Comparison of ENCODE assay signal across 8 cellular contexts in genomic region chr19:16111160-16111908, GRCh38. TPM values are rescaled to one million over a fixed set of nuclear protein-coding genes. Genes with fewer than 3 reads are reported as not detected.
DNase-seq lines count a peak whose midpoint lies in the region; ATAC-seq and TF ChIP-seq lines count a peak whose summit lies in the region.

Gene RAB8A (plus strand): TSS chr19:16111889. CDS start chr19:16111902, 13 bp downstream.

- H3K4me1 ChIP-seq in upper lobe of right lung, result peaks cover 33% of the 10 kb centered on the region

- peak; percentile 93 for TF ChIP-seq CTCF in GM13977 (IDR thresholded peaks at IDR 0.05; ENCODE audit: extremely low read depth, insufficient read depth, missing control alignments)
- peak; percentile 95 for TF ChIP-seq CTCF in upper lobe of right lung (IDR thresholded peaks at IDR 0.05)

- ATAC-seq in HG02884 (IDR thresholded peaks at IDR 0.05; ENCODE audit: unreplicated experiment) (peak; percentile 81), left cardiac atrium (peak; percentile 97 to 98), upper lobe of right lung (peak; percentile 97)

- H3K4me3 ChIP-seq in upper lobe of right lung, result peak within 1 kb of the TSS; percentile 73

- no peaks in the 10 kb centered on the region for H3K27me3 ChIP-seq in upper lobe of right lung

- peaks cover 8% of the 10 kb centered on the region for H3K36me3 ChIP-seq in upper lobe of right lung

- H3K27ac ChIP-seq in upper lobe of right lung, result peak within 1 kb of the TSS; percentile 89

- no peaks in the 10 kb centered on the region for H3K9me3 ChIP-seq in upper lobe of right lung

- intact Hi-C loops in T-helper 1 cell treated with Interleukin-12 subunit alpha and Interleukin-12 subunit beta and Interleukin-4 antibody, amounts not matched to agents 30 ng/mL and 1 ng/mL, for 36 hours (cut with micrococcal nuclease), result loop anchor here (1.0 to 10.0 kb wide), 17 partner anchors 8 to 986 kb away; partner anchors contain the start of genes AP1M1, C19orf44, CALR3 and FAM32A
- intact Hi-C loops in left cardiac atrium (cut with DNase I), result loop anchor here in 1 of 2 donors (5.0 to 10.0 kb wide), 3 partner anchors 34 to 73 kb away; partner anchors contain the start of genes FAM32A and TPM4
- intact Hi-C loops in posterior vena cava (cut with DNase I), result loop anchor here (5.0 to 10.0 kb wide), 2 partner anchors 73 to 74 kb away; partner anchors contain the start of gene FAM32A (in 1 of the 2)
- intact Hi-C loops in upper lobe of right lung (cut with DNase I), result no loop called here

- DNase-seq in GM13977 (ENCODE audit: low spot score), result peak; percentile 99
- peak; percentile 98 for DNase-seq in NCI-H146 treated with DMSO at 0.1 percent for 48 hours (lab: John Stamatoyannopoulos, UW; ENCODE audit: unreplicated experiment)
- peak; percentile 98 for DNase-seq in amniotic epithelial cell (ENCODE audit: low read depth)
- peak; percentile 99 for DNase-seq in left cardiac atrium
- DNase-seq in posterior vena cava (ENCODE audit: low spot score), result peak; percentile 100
- peak; percentile 100 for DNase-seq in upper lobe of right lung

- in situ Hi-C loops in GM13977 (cut with MboI; ENCODE audit: low pct_unique_long_range_greater_than_20kb, low sequenced_read_pairs, unreplicated experiment), result no loop called here

RNA-seq across cellular contexts. Expression of gene RAB8A, which starts in this region (rescaled TPM):
- 175 and 193 TPM in 2 replicates for total RNA-seq in T-helper 1 cell treated with Interleukin-12 subunit alpha and Interleukin-12 subunit beta and Interleukin-4 antibody, amounts not matched to agents 30 ng/mL and 1 ng/mL, for 36 hours
- total RNA-seq in left cardiac atrium (10 to 100 TPM; 28.2 to 29.8 TPM), posterior vena cava (10 to 100 TPM; 53.5 to 58.3 TPM), upper lobe of right lung (101 TPM)

Comparison
In these comparisons a context has a peak if more than half of its experiments do, and no peak if none do; other contexts are left out.
1. Peak in every context shown above with its lines: DNase-seq, ATAC-seq, H3K4me3 ChIP-seq and H3K27ac ChIP-seq.